8 cellular contexts compared by ENCODE assay signal in genomic region chr21:21921410-21922232, GRCh38.
DNase-seq lines count a peak whose midpoint lies in the region; ATAC-seq, FAIRE-seq and TF ChIP-seq lines count a peak whose summit lies in the region.

No MANE protein-coding gene starts in this region.

- no peaks in the 10 kb centered on the region for H3K9me1 ChIP-seq in keratinocyte (ENCODE audit: control insufficient read depth, extremely low read depth, insufficient read depth, low read length)

- H3K9ac ChIP-seq in keratinocyte (ENCODE audit: control insufficient read depth, extremely low read depth, insufficient read depth, low read length), result no peak overlapping the region

- H3K4me3 ChIP-seq in HFF-Myc (replicated peaks; ENCODE audit: low read depth, low read length) (no peak overlapping the region), keratinocyte (ENCODE audit: control insufficient read depth in 2 of 3, extremely low read depth in 1 of 3, insufficient read depth in 2 of 3, low read depth in 1 of 3, low read length in 3 of 3) (no peak overlapping the region)

- TF ChIP-seq CTCF in AG09319 (IDR thresholded peaks at IDR 0.05; ENCODE audit: low read depth, low read length) (peak; percentile 47), HFF-Myc (IDR thresholded peaks at IDR 0.05; ENCODE audit: low read depth, low read length, missing control alignments) (peak; percentile 43), keratinocyte (optimal IDR thresholded peaks at IDR 0.05 in 1 of 3, IDR thresholded peaks at IDR 0.05 in 1 of 3, conservative IDR thresholded peaks at IDR 0.05 in 1 of 3; ENCODE audit: extremely low read depth in 1 of 3, insufficient read depth in 2 of 3, low read length in 3 of 3) (peak; percentile 30 to 38 (median 33))

- no peak overlapping the region for H3K4me2 ChIP-seq in keratinocyte (ENCODE audit: control insufficient read depth, extremely low read depth, insufficient read depth, low read depth, low read length)

- ATAC-seq in HG03097 (IDR thresholded peaks at IDR 0.05; ENCODE audit: low FRiP score, unreplicated experiment) (no peak), HG02852 (IDR thresholded peaks at IDR 0.05; ENCODE audit: unreplicated experiment) (no peak), HG02588 (IDR thresholded peaks at IDR 0.05; ENCODE audit: unreplicated experiment) (no peak)

- H3K9me3 ChIP-seq in keratinocyte (ENCODE audit: control insufficient read depth, low read depth, low read length), result no peaks in the 10 kb centered on the region

- H3K27me3 ChIP-seq in keratinocyte (ENCODE audit: control insufficient read depth, extremely low read depth, insufficient read depth, low read length), result no peaks in the 10 kb centered on the region

- H2AFZ ChIP-seq in keratinocyte (ENCODE audit: control insufficient read depth, low read length), result no peak overlapping the region

- H3K79me2 ChIP-seq in keratinocyte (ENCODE audit: control insufficient read depth, insufficient read depth, low read length), result no peaks in the 10 kb centered on the region

- no peak overlapping the region for H3K27ac ChIP-seq in keratinocyte (ENCODE audit: control insufficient read depth, insufficient read depth, low read length)

- no peak for FAIRE-seq in keratinocyte (lab: Jason Lieb, UNC)

- DNase-seq in AG09319 (ENCODE audit: extremely low read depth, low read depth) (no peak), HFF-Myc (ENCODE audit: extremely low read depth, low read depth) (no peak), RPMI8226 (peak; percentile 54), keratinocyte (ENCODE audit: low read depth, low spot score) (no peak)
- DNase-seq in stimulated activated CD4-positive, alpha-beta T cell treated with anti-CD3 and anti-CD28 coated beads, Interleukin-4, amount 100 ng/mL, for 4 hours, result no peak

- H3K36me3 ChIP-seq in keratinocyte (ENCODE audit: control insufficient read depth in 2 of 2, extremely low read depth in 1 of 2, insufficient read depth in 2 of 2, low read length in 2 of 2), result no peaks in the 10 kb centered on the region

- H3K4me1 ChIP-seq in keratinocyte (ENCODE audit: control insufficient read depth, extremely low read depth, insufficient read depth, low read length), result no peaks in the 10 kb centered on the region

- dilution Hi-C loops in keratinocyte (cut with MboI; ENCODE audit: extremely low pct_ligation_motif_present, low sequenced_read_pairs), result no loop called here

- no peaks in the 10 kb centered on the region for H4K20me1 ChIP-seq in keratinocyte (ENCODE audit: control insufficient read depth, extremely low read depth, insufficient read depth, low read length)
